In genomic region chr9:72813544-72813943, GRCh38 we compare ENCODE assay signal across 1 cellular context.
TF ChIP-seq lines count a peak whose summit lies in the region.

No MANE protein-coding gene starts in this region.

TF ChIP-seq in HepG2, 621 proteins besides CTCF, POLR2A, EP300 and RAD21 (continued from another document):
- no peak for TF ChIP-seq PATZ1 (CRISPR knock-in tag; IDR thresholded peaks at IDR 0.05)
